Comparison of ENCODE assay signal across 25 cellular contexts in the genomic region with DNA sequence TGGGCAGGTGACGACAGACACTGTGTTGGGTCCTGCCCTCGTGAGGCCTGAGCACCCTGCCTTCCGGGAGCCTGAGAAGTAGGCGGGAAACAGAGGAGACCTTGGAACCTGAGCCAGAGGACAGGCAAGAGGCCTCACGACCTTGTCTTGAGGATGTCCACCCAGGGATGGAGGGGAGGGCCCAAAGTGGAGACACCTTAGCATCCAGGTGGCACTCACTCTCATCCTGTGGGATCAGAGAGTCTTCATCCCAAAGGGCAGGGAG.
"Had no signal": no experiment of that assay in that cellular context is flagged by ENCODE, and none has a peak within 500 bp of the region (broad histone marks: within the 10 kb centered on the region; RNA-seq: fewer than 3 reads in every experiment).

No MANE protein-coding gene starts in this region.

- FAIRE-seq: colon had no signal

- DNase-seq: activated CD4-positive, alpha-beta T cell treated with anti-CD3 and anti-CD28 coated beads for 48 hours; activated CD4-positive, alpha-beta T cell treated with anti-CD3 and anti-CD28 coated beads, Interleukin-2, amount 50 U/mL, for 1 hour; activated CD4-positive, alpha-beta T cell treated with anti-CD3 and anti-CD28 coated beads, Interleukin-2, amount 50 U/mL, for 48 hours; activated CD8-positive, alpha-beta T cell treated with anti-CD3 and anti-CD28 coated beads for 36 hours; activated effector memory CD4-positive, alpha-beta T cell treated with anti-CD3 and anti-CD28 coated beads, Interleukin-2, amount 50 U/mL, for 16 hours; activated naive CD4-positive, alpha-beta T cell treated with anti-CD3 and anti-CD28 coated beads for 36 hours; activated naive CD8-positive, alpha-beta T cell treated with anti-CD3 and anti-CD28 coated beads for 36 hours; activated naive CD8-positive, alpha-beta T cell treated with anti-CD3 and anti-CD28 coated beads, Interleukin-2, amount 50 U/mL, for 24 hours; activated T-cell treated with anti-CD3 and anti-CD28 coated beads, Interleukin-2, amount 50 U/mL, for 1 hour; activated T-cell treated with anti-CD3 and anti-CD28 coated beads, Interleukin-2, amount 50 U/mL, for 48 hours; amygdala; body of pancreas; caudate nucleus; cortex of kidney; dermis blood vessel endothelial cell; effector CD4-positive, alpha-beta T cell; effector memory CD8-positive, alpha-beta T cell; erythroblast; foreskin keratinocyte; gastrocnemius medialis; glutamatergic neuron; heart left ventricle; T-helper 2 cell had no signal

- ATAC-seq: activated CD8-positive, alpha-beta T cell treated with anti-CD3 and anti-CD28 coated beads for 36 hours; body of pancreas; effector memory CD8-positive, alpha-beta T cell; foreskin keratinocyte; gastrocnemius medialis; heart left ventricle; WTC11 had no signal
